13 cellular contexts compared by ENCODE assay signal in genomic region chr1:225422795-225423517, GRCh38. TPM values are rescaled to one million over a fixed set of nuclear protein-coding genes. Genes with fewer than 3 reads are reported as not detected.
DNase-seq lines count a peak whose midpoint lies in the region; ATAC-seq, FAIRE-seq and TF ChIP-seq lines count a peak whose summit lies in the region.
"Had no signal": no experiment of that assay in that cellular context is flagged by ENCODE, and none has a peak within 500 bp of the region (broad histone marks: within the 10 kb centered on the region; RNA-seq: fewer than 3 reads in every experiment).

No MANE protein-coding gene starts in this region.

- no peak for TF ChIP-seq POLR2A in IMR-90 (IDR thresholded peaks at IDR 0.05; ENCODE audit: low read depth, low read length)

- intact Hi-C loops in CD4-positive, alpha-beta memory T cell (cut with micrococcal nuclease): no loop called here
- intact Hi-C loops in IMR-90 (cut with micrococcal nuclease): no loop called here

- in situ Hi-C loops in IMR-90 (cut with MboI; ENCODE audit: low sequenced_read_pairs): loop anchor here (25.0 kb wide), 1 partner anchor 936 kb away; no protein-coding TSS in a partner anchor

- peaks cover 86% of the 10 kb centered on the region for H3K79me2 ChIP-seq in astrocyte (ENCODE audit: insufficient read depth, low read length)

- dilution Hi-C loops in IMR-90 (cut with HindIII; ENCODE audit: low sequenced_read_pairs, unreplicated experiment): no loop called here

- peaks cover 25 to 55% of the 10 kb centered on the region in 2 donors for H3K36me3 Mint-ChIP-seq in CD4-positive, alpha-beta memory T cell
- H3K36me3 Mint-ChIP-seq in astrocyte (ENCODE audit: low read depth, unreplicated experiment) (no peaks in the 10 kb centered on the region), nephron (ENCODE audit: low read depth) (peaks cover 25% of the 10 kb centered on the region)

- POLR2A ChIA-PET in CD4-positive, alpha-beta memory T cell (lab: Charles Lee; ENCODE audit: partially characterized antibody): interaction anchor here (7.9 kb wide), 1 partner anchor 45 kb away, joined by 166 read pairs; no protein-coding TSS in a partner anchor
- POLR2A ChIA-PET in IMR-90 (lab: Charles Lee; ENCODE audit: unreplicated experiment): no interaction called here

- CTCF ChIA-PET in CD4-positive, alpha-beta memory T cell (lab: Charles Lee; ENCODE audit: partially characterized antibody): interaction anchor here (0.9 to 8.0 kb wide), 3 partner anchors 14 to 52 kb away, joined by 3 to 87 read pairs (median 5); no protein-coding TSS in a partner anchor
- CTCF ChIA-PET in IMR-90 (lab: Yijun Ruan, JAX): interaction anchor here (0.6 kb wide), 3 partner anchors 18 to 488 kb away, joined by 3 to 5 read pairs (median 4); no protein-coding TSS in a partner anchor

- no peak overlapping the region for H4K5ac ChIP-seq in IMR-90 (ENCODE audit: low read depth, low read length)

- no peak overlapping the region for H3K56ac ChIP-seq in IMR-90 (ENCODE audit: extremely low read depth, insufficient read depth, low read length)

- BruUV-seq in IMR-90 (replicated peaks; lab: Mats Ljungman, UMichigan): no TSS peak

- H3K4me3 ChIP-seq in CD4-positive, alpha-beta memory T cell (ENCODE audit: low read length in 2 of 2): no peak overlapping the region
- H3K4me3 ChIP-seq in IMR-90 (ENCODE audit: insufficient read depth, low read depth, low read length) (no peak overlapping the region), astrocyte (ENCODE audit: insufficient read depth, low read depth, low read length) (no peak overlapping the region)
- H3K4me3 ChIP-seq: pancreas had no signal

- H3K9me3 Mint-ChIP-seq in CD4-positive, alpha-beta memory T cell: peaks cover 0 to 2% (median 0%) of the 10 kb centered on the region in 8 donors
- H3K9me3 Mint-ChIP-seq in astrocyte (ENCODE audit: unreplicated experiment) (no peaks in the 10 kb centered on the region), nephron (no peaks in the 10 kb centered on the region)

- WGBS in IMR-90 (ENCODE audit: extremely low coverage in 2 of 2, insufficient read length in 1 of 2), 2 experiments: no CpG with 5 or more reads among the region's 7 CpGs

- H3K23ac ChIP-seq in IMR-90 (ENCODE audit: low read depth, low read length): peak overlapping the region; percentile 47

- H3K4me1 ChIP-seq in CD4-positive, alpha-beta memory T cell (ENCODE audit: insufficient read depth, low read length): peaks cover 47% of the 10 kb centered on the region
- H3K4me1 ChIP-seq in IMR-90 (ENCODE audit: control insufficient read depth, insufficient read depth, low read length) (peaks cover 16% of the 10 kb centered on the region), astrocyte (ENCODE audit: insufficient read depth, low read length) (peaks cover 36% of the 10 kb centered on the region)

- peak overlapping the region in 5 of 7 donors; percentile 58 to 69 (median 63) for H3K27ac Mint-ChIP-seq in CD4-positive, alpha-beta memory T cell
- H3K27ac Mint-ChIP-seq in astrocyte (ENCODE audit: unreplicated experiment) (no peak overlapping the region), nephron (peak overlapping the region; percentile 64 to 84 (median 65))

- no peak overlapping the region for H2BK15ac ChIP-seq in IMR-90 (ENCODE audit: low read depth, low read length)

- no peak for DNase-seq in CD4-positive, alpha-beta memory T cell
- DNase-seq in IMR-90 (no peak), astrocyte (ENCODE audit: low read depth) (no peak), NCI-H69 (lab: John Stamatoyannopoulos, UW) (no peak), activated gamma-delta T cell (lab: John Stamatoyannopoulos, UW) (no peak), SKM-1 treated with dmso at 0.1 percent for 144 hours (lab: John Stamatoyannopoulos, UW; ENCODE audit: unreplicated experiment) (no peak)
- DNase-seq: EL; islet precursor cell; pancreas; stimulated activated CD4-positive, alpha-beta T cell treated with anti-CD3 and anti-CD28 coated beads, Interleukin-1b, Interleukin-23, amount 100 ng/mL, for 48 hours had no signal

- peaks cover 31% of the 10 kb centered on the region; the same call in 1 of the 2 replicates for H4K20me1 ChIP-seq in IMR-90 (ENCODE audit: insufficient read depth, low read length)
- peaks cover 38% of the 10 kb centered on the region for H4K20me1 ChIP-seq in astrocyte (ENCODE audit: insufficient read depth, low read length)

- H3K4me1 Mint-ChIP-seq in CD4-positive, alpha-beta memory T cell: peaks cover 46 to 65% (median 55%) of the 10 kb centered on the region in 4 donors
- H3K4me1 Mint-ChIP-seq in astrocyte (ENCODE audit: low read depth, unreplicated experiment) (peaks cover 41% of the 10 kb centered on the region), nephron (peaks cover 59% of the 10 kb centered on the region)

- H3K27ac ChIP-seq in CD4-positive, alpha-beta memory T cell (ENCODE audit: low read depth, low read length): no peak overlapping the region
- no peak overlapping the region for H3K27ac ChIP-seq in IMR-90 (ENCODE audit: insufficient read depth, low read length)
- H3K27ac ChIP-seq in astrocyte (ENCODE audit: low read depth, low read length): no peak overlapping the region

- no peaks in the 10 kb centered on the region for H3K9me3 ChIP-seq in CD4-positive, alpha-beta memory T cell (ENCODE audit: control insufficient read depth in 1 of 2, low read length in 2 of 2)
- H3K9me3 ChIP-seq in IMR-90 (ENCODE audit: control insufficient read depth, insufficient read depth, low read length): no peaks in the 10 kb centered on the region
- H3K9me3 ChIP-seq in astrocyte (ENCODE audit: insufficient read depth, low read depth, low read length): no peaks in the 10 kb centered on the region
- H3K9me3 ChIP-seq: pancreas had no signal

- no peak overlapping the region for H2BK20ac ChIP-seq in IMR-90 (ENCODE audit: low read depth, low read length)

- H2BK5ac ChIP-seq in IMR-90 (ENCODE audit: low read depth, low read length, poor library complexity, severe bottlenecking): peak overlapping the region; percentile 21

- peaks cover 12% of the 10 kb centered on the region for H3K9me1 ChIP-seq in IMR-90 (ENCODE audit: insufficient read depth, low read length)

- peaks cover 30 to 57% of the 10 kb centered on the region in 2 experiments for H3K79me1 ChIP-seq in IMR-90 (ENCODE audit: low read depth in 1 of 2, low read length in 2 of 2)

- peaks cover 24% of the 10 kb centered on the region for H3K36me3 ChIP-seq in CD4-positive, alpha-beta memory T cell (ENCODE audit: insufficient read depth, low read length)
- H3K36me3 ChIP-seq in IMR-90 (ENCODE audit: control insufficient read depth, insufficient read depth, low read length): peaks cover 4% of the 10 kb centered on the region
- H3K36me3 ChIP-seq in astrocyte (ENCODE audit: insufficient read depth, low read length): peaks cover 12% of the 10 kb centered on the region

- H3K14ac ChIP-seq in IMR-90 (replicated peaks; ENCODE audit: low read depth, low read length): peak overlapping the region; percentile 24

- no peak overlapping the region for H2BK120ac ChIP-seq in IMR-90 (ENCODE audit: low read depth, low read length)

- no peak overlapping the region; a peak in 1 of 4 replicates for H4K8ac ChIP-seq in IMR-90 (ENCODE audit: low read depth in 2 of 2, low read length in 2 of 2)

- H3K4me2 ChIP-seq in IMR-90 (ENCODE audit: low read depth, low read length) (no peak overlapping the region), astrocyte (ENCODE audit: low read length) (peak overlapping the region; percentile 22)

- no peak overlapping the region for H4K91ac ChIP-seq in IMR-90 (ENCODE audit: insufficient read depth, low read depth, low read length)

- H3K4me3 Mint-ChIP-seq in CD4-positive, alpha-beta memory T cell: peak overlapping the region in 4 of 8 donors; percentile 1 to 56 (median 32)
- peak overlapping the region; percentile 21 for H3K4me3 Mint-ChIP-seq in astrocyte (ENCODE audit: unreplicated experiment)
- H3K4me3 Mint-ChIP-seq in nephron: peak overlapping the region in 1 of 3 experiments; percentile 1

- no peaks in the 10 kb centered on the region for H3K27me3 ChIP-seq in CD4-positive, alpha-beta memory T cell (ENCODE audit: insufficient read depth, low read length)
- no peaks in the 10 kb centered on the region for H3K27me3 ChIP-seq in IMR-90 (ENCODE audit: control insufficient read depth, insufficient read depth, low read length)
- H3K27me3 ChIP-seq in astrocyte (ENCODE audit: insufficient read depth, low read length): no peaks in the 10 kb centered on the region
- H3K27me3 ChIP-seq: pancreas had no signal

- no peak overlapping the region for H3K18ac ChIP-seq in IMR-90 (ENCODE audit: low read depth, low read length)

- H3K4ac ChIP-seq in IMR-90 (ENCODE audit: low read depth, low read length): peak overlapping the region; percentile 51; the same call in 1 of the 2 replicates

- no peak for TF ChIP-seq CTCF in IMR-90 (conservative IDR thresholded peaks at IDR 0.05; ENCODE audit: low read depth, low read length)
- no peak for TF ChIP-seq CTCF in astrocyte (IDR thresholded peaks at IDR 0.05; ENCODE audit: insufficient read depth, low read depth, low read length)
- TF ChIP-seq CTCF in nephron (IDR thresholded peaks at IDR 0.05; ENCODE audit: unreplicated experiment in 3 of 3): no peak

- TF ChIP-seq RAD21 in IMR-90 (IDR thresholded peaks at IDR 0.05; ENCODE audit: low read length): no peak

- no peak overlapping the region for H2AK5ac ChIP-seq in IMR-90 (ENCODE audit: low read depth, low read length)

- no peak for FAIRE-seq in astrocyte (lab: Jason Lieb, UNC)
- FAIRE-seq: bronchial epithelial cell, pancreas had no signal

- H3K27me3 Mint-ChIP-seq in CD4-positive, alpha-beta memory T cell: no peaks in the 10 kb centered on the region
- H3K27me3 Mint-ChIP-seq in astrocyte (ENCODE audit: low read depth, unreplicated experiment): no peaks in the 10 kb centered on the region
- no peaks in the 10 kb centered on the region for H3K27me3 Mint-ChIP-seq in nephron (ENCODE audit: low read depth)

- H2AFZ ChIP-seq in IMR-90 (replicated peaks; ENCODE audit: low read length, poor library complexity): no peak overlapping the region
- H2AFZ ChIP-seq in astrocyte (ENCODE audit: low read depth, low read length): no peak overlapping the region

- ATAC-seq in IMR-90 (ENCODE audit: low read depth): no peak
- ATAC-seq in HG03039 (IDR thresholded peaks at IDR 0.05; ENCODE audit: unreplicated experiment): no peak
- ATAC-seq: pancreas had no signal

- H3K9ac ChIP-seq in IMR-90 (ENCODE audit: low read depth, low read length) (no peak overlapping the region), astrocyte (ENCODE audit: low read length) (no peak overlapping the region)

- no peak overlapping the region for H2AK9ac ChIP-seq in IMR-90 (replicated peaks; ENCODE audit: low read depth, low read length, poor library complexity)

TF ChIP-seq in IMR-90, 13 proteins besides CTCF, POLR2A, EP300 and RAD21 (continues in another document):
- TF ChIP-seq MAZ (IDR thresholded peaks at IDR 0.05; ENCODE audit: borderline replicate concordance, low read depth, low read length): no peak

RNA-seq across cellular contexts. Expression of gene LBR, which starts 4.9 kb away (rescaled TPM):
- 100 to 1,000 TPM; 138 to 150 TPM for total RNA-seq in CD4-positive, alpha-beta memory T cell
- polyA plus RNA-seq in CD4-positive, alpha-beta memory T cell: 100 to 1,000 TPM; 106 to 121 TPM
- 21.3 and 37.5 TPM in 2 replicates for total RNA-seq in IMR-90 (2012; rRNA removed)
- 18.2 and 24.9 TPM in 2 replicates for polyA plus RNA-seq in IMR-90 (2012; rRNA removed)
- polyA plus RNA-seq in IMR-90 (2012; cell fraction: cytosol; rRNA removed): 5.2 and 5.4 TPM in 2 replicates
- 9.9 and 32.7 TPM in 2 replicates for polyA plus RNA-seq in IMR-90 (2012; cell fraction: nucleus; rRNA removed; ENCODE audit: low replicate concordance)
- 35.0 and 42.6 TPM in 2 replicates for total RNA-seq in astrocyte
